In the genomic region with DNA sequence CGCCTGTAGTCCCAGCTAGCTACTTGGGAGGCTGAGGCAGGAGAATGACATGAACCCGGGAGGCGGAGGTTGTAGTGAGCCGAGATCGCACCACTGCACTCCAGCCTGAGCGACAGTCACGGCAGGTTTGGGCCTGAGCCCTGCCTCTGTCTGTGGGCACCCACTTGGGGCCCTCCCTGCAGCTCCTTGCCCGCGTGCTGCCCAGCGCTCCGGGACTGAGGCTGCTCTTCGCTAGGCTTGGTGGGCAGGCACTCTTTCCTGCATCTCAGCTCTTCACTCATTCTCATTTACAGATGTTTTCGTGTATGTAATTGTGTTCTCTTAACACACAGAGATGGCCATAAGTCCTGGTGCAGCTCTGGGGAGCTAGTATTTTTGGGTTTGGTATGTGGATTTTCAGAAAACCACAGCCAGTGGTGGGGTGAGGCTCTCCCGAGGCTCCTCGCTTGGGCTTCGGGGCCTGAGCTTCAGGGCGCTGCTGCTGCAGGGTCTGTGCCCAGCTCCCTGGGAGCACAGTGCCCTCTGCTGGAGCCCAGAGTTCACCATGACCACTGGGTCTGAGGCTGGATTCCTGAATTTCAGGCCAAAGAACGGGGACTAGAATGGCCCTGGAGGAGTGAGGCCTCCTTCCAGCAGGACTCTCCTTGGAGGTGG, we compare ENCODE assay signal across 8 cellular contexts. TPM values are rescaled to one million over a fixed set of nuclear protein-coding genes. Genes with fewer than 3 reads are reported as not detected.
DNase-seq lines count a peak whose midpoint lies in the region; ATAC-seq and TF ChIP-seq lines count a peak whose summit lies in the region.

No MANE protein-coding gene starts in this region.

- TF ChIP-seq EP300 in esophagus muscularis mucosa (IDR thresholded peaks at IDR 0.05) = no peak

- no peak overlapping the region for H3K4me3 Mint-ChIP-seq in activated T-cell treated with anti-CD3 and anti-CD28 coated beads, Interleukin-2, amount 50 U/mL, for 4 hours
- H3K4me3 Mint-ChIP-seq in natural killer cell = no peak overlapping the region

- peaks cover 65% of the 10 kb centered on the region for H3K4me1 Mint-ChIP-seq in activated T-cell treated with anti-CD3 and anti-CD28 coated beads, Interleukin-2, amount 50 U/mL, for 4 hours (ENCODE audit: low read depth)
- peaks cover 58 to 74% of the 10 kb centered on the region in 2 donors for H3K4me1 Mint-ChIP-seq in natural killer cell

- WGBS in esophagus muscularis mucosa = 39% methylated on average over 7 of the region's 18 CpGs

- H3K4me1 ChIP-seq in NT2/D1 (ENCODE audit: insufficient read depth, insufficient read length) (peaks cover 16% of the 10 kb centered on the region), esophagus muscularis mucosa (peaks cover 69 to 96% (median 88%) of the 10 kb centered on the region in 4 donors)

- no peak for TF ChIP-seq POLR2A in esophagus muscularis mucosa (IDR thresholded peaks at IDR 0.05; ENCODE audit: low read depth)

- no peaks in the 10 kb centered on the region for H3K27me3 ChIP-seq in NT2/D1 (ENCODE audit: insufficient read depth, insufficient read length)
- no peaks in the 10 kb centered on the region for H3K27me3 ChIP-seq in esophagus muscularis mucosa

- ATAC-seq in GM21367 (IDR thresholded peaks at IDR 0.05; ENCODE audit: unreplicated experiment) (peak; percentile 43), natural killer cell (peak; percentile 83 to 88 (median 83)), HG03354 (IDR thresholded peaks at IDR 0.05; ENCODE audit: poor library complexity, severe bottlenecking, unreplicated experiment) (no peak)
- ATAC-seq in activated T-cell treated with anti-CD3 and anti-CD28 coated beads, Interleukin-2, amount 50 U/mL, for 4 hours = peak; percentile 71 to 75
- ATAC-seq in stimulated activated naive CD8-positive, alpha-beta T cell treated with anti-CD3 and anti-CD28 coated beads, Interleukin-15, Interleukin-2, amounts not matched to agents 100 U/mL and 50 U/mL, for 24 hours = peak; percentile 73

- peak overlapping the region; percentile 75 to 81 (median 76) for H3K27ac ChIP-seq in esophagus muscularis mucosa (replicated peaks in 1 of 4)

- intact Hi-C loops in esophagus muscularis mucosa (cut with DNase I) (loop anchor here (5.0 kb wide), 2 partner anchors 255 to 395 kb away; no protein-coding TSS in a partner anchor), natural killer cell (cut with micrococcal nuclease) (loop anchor here (1.0 to 5.0 kb wide), 3 partner anchors 252 to 396 kb away; no protein-coding TSS in a partner anchor)

- H3K9me3 Mint-ChIP-seq in activated T-cell treated with anti-CD3 and anti-CD28 coated beads, Interleukin-2, amount 50 U/mL, for 4 hours = no peaks in the 10 kb centered on the region
- no peaks in the 10 kb centered on the region for H3K9me3 Mint-ChIP-seq in natural killer cell

- TF ChIP-seq CTCF in esophagus muscularis mucosa (IDR thresholded peaks at IDR 0.05) (peak; percentile 84 to 94 (median 84)), natural killer cell (IDR thresholded peaks at IDR 0.05) (peak; percentile 79)

- peak overlapping the region; percentile 33 for H3K9ac ChIP-seq in NT2/D1 (ENCODE audit: insufficient read length, low read depth)

- H3K36me3 ChIP-seq in NT2/D1 (ENCODE audit: insufficient read depth, insufficient read length, low read length) (peaks cover 69% of the 10 kb centered on the region), esophagus muscularis mucosa (peaks cover 11 to 30% (median 23%) of the 10 kb centered on the region in 4 donors)

- DNase-seq in AG20443 (ENCODE audit: low spot score) = peak; percentile 90
- peak; percentile 75 for DNase-seq in NT2/D1 (ENCODE audit: low read depth, low spot score)
- peak; percentile 60 for DNase-seq in activated T-cell treated with anti-CD3 and anti-CD28 coated beads, Interleukin-2, amount 50 U/mL, for 4 hours
- no peak for DNase-seq in esophagus muscularis mucosa (ENCODE audit: extremely low spot score)
- peak; percentile 65 for DNase-seq in natural killer cell
- peak; percentile 79 for DNase-seq in stimulated activated naive CD8-positive, alpha-beta T cell treated with anti-CD3 and anti-CD28 coated beads, Interleukin-15, Interleukin-2, amounts not matched to agents 100 U/mL and 50 U/mL, for 24 hours

- H3K27ac Mint-ChIP-seq in natural killer cell = peak overlapping the region; percentile 75 to 81

- H3K9me3 ChIP-seq in NT2/D1 (ENCODE audit: insufficient read depth, low read length) (no peaks in the 10 kb centered on the region), esophagus muscularis mucosa (no peaks in the 10 kb centered on the region)

- peaks cover 26% of the 10 kb centered on the region for H3K36me3 Mint-ChIP-seq in activated T-cell treated with anti-CD3 and anti-CD28 coated beads, Interleukin-2, amount 50 U/mL, for 4 hours (ENCODE audit: insufficient read depth)
- no peaks in the 10 kb centered on the region for H3K36me3 Mint-ChIP-seq in natural killer cell

- H3K27me3 Mint-ChIP-seq in activated T-cell treated with anti-CD3 and anti-CD28 coated beads, Interleukin-2, amount 50 U/mL, for 4 hours (ENCODE audit: low read depth) = no peaks in the 10 kb centered on the region
- H3K27me3 Mint-ChIP-seq in natural killer cell (ENCODE audit: low read depth in 2 of 2) = no peaks in the 10 kb centered on the region

- H3K4me3 ChIP-seq in NT2/D1 (ENCODE audit: insufficient read length, low read depth) (no peak overlapping the region), esophagus muscularis mucosa (peak overlapping the region in 1 of 4 donors; percentile 7)

RNA-seq across cellular contexts. Expression of a gene that starts 15.2 kb away (rescaled TPM):
- total RNA-seq in activated T-cell treated with anti-CD3 and anti-CD28 coated beads, Interleukin-2, amount 50 U/mL, for 4 hours = 100 to 1,000 TPM; 116 to 123 (median 118) TPM
- total RNA-seq in esophagus muscularis mucosa (100 to 1,000 TPM in 1 of 4 donors, 10 to 100 TPM in 3; 54.8 to 116 (median 77.4) TPM), natural killer cell (100 to 1,000 TPM; 123 to 140 (median 138) TPM)

RNA-seq across cellular contexts. Expression of a gene that starts 49.0 kb away (rescaled TPM):
- total RNA-seq in activated T-cell treated with anti-CD3 and anti-CD28 coated beads, Interleukin-2, amount 50 U/mL, for 4 hours = under 1 TPM in 1 of 3 donors, not detected in 2; 0.13 TPM
- total RNA-seq in esophagus muscularis mucosa = 1 to 10 TPM in 3 of 4 donors, under 1 TPM in 1; 0.42 to 3.2 (median 1.1) TPM
- not detected for total RNA-seq in natural killer cell

RNA-seq across cellular contexts. Expression of a gene that starts 55.9 kb away (rescaled TPM):
- total RNA-seq in activated T-cell treated with anti-CD3 and anti-CD28 coated beads, Interleukin-2, amount 50 U/mL, for 4 hours = not detected
- total RNA-seq in esophagus muscularis mucosa (under 1 TPM; 0.33 to 0.83 (median 0.62) TPM), natural killer cell (not detected)
